21 cellular contexts compared by ENCODE assay signal in the genomic region with DNA sequence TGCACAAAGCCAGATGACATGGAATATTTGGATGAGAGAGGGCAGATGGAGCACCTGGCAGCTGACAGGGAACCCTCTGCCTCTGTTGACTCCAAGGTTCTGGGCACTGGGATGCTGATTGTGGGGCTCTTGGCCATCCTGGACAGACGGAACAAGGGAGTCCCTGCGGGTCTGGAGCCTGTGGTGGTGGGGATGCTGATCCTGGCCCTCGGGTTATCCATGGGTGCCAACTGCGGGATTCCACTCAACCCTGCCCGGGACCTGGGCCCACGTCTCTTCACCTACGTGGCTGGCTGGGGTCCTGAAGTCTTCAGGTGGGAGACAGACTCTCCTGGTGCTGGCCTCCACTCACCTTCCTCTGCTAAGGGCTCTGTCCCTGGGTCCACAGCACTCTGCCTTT. TPM values are rescaled to one million over a fixed set of nuclear protein-coding genes. Genes with fewer than 3 reads are reported as not detected.
DNase-seq lines count a peak whose midpoint lies in the region; ATAC-seq and TF ChIP-seq lines count a peak whose summit lies in the region.
"Had no signal": no experiment of that assay in that cellular context is flagged by ENCODE, and none has a peak within 500 bp of the region (broad histone marks: within the 10 kb centered on the region; RNA-seq: fewer than 3 reads in every experiment).

No MANE protein-coding gene starts in this region.

- peaks cover 19 to 32% of the 10 kb centered on the region in 2 experiments; a peak in 3 of 4 replicates for H3K79me1 ChIP-seq in IMR-90 (ENCODE audit: low read depth in 1 of 2, low read length in 2 of 2)
- peaks cover 6% of the 10 kb centered on the region for H3K79me1 ChIP-seq in neuronal stem cell (ENCODE audit: low read depth, low read length)

- peak; percentile 53 for DNase-seq in activated CD4-positive, alpha-beta T cell treated with anti-CD3 and anti-CD28 coated beads, Interleukin-2, amount 10 ng/mL, durations not matched to agents 24 days and 14 days
- DNase-seq in activated CD4-positive, alpha-beta T cell treated with anti-CD3 and anti-CD28 coated beads, Interleukin-2, amount 50 U/mL, for 1 hour: no peak
- DNase-seq in IMR-90: no peak
- no peak for DNase-seq in glutamatergic neuron
- DNase-seq in neuronal stem cell (ENCODE audit: low spot score): no peak
- no peak for DNase-seq in immature natural killer cell
- no peak for DNase-seq in NCI-H526 treated with DMSO at 0.1 percent for 48 hours (lab: John Stamatoyannopoulos, UW)
- DNase-seq in ascending aorta (ENCODE audit: low spot score in 2 of 2): no peak
- DNase-seq: AML-193, Caco-2, DMS153, DMS79, GDM1, GOT3, HFFc6 had no signal

- no peaks in the 10 kb centered on the region for H3K9me3 ChIP-seq in IMR-90 (ENCODE audit: control insufficient read depth, insufficient read depth, low read length)
- no peaks in the 10 kb centered on the region for H3K9me3 ChIP-seq in neuronal stem cell (replicated peaks in 1 of 2; ENCODE audit: control insufficient read depth in 2 of 2, insufficient read depth in 1 of 2, low read depth in 1 of 2, low read length in 2 of 2)
- H3K9me3 ChIP-seq in ascending aorta: no peaks in the 10 kb centered on the region
- H3K9me3 ChIP-seq: A549, Caco-2 had no signal

- H4K20me1 ChIP-seq in IMR-90 (ENCODE audit: insufficient read depth, low read length): peaks cover 5% of the 10 kb centered on the region; the same call in 1 of the 2 replicates

- no peak for ATAC-seq in IMR-90 (ENCODE audit: low read depth)
- ATAC-seq: A549, HCT116 had no signal

- H4K91ac ChIP-seq in IMR-90 (ENCODE audit: insufficient read depth, low read depth, low read length) (no peak overlapping the region), neuronal stem cell (ENCODE audit: low read depth, low read length, poor library complexity) (no peak overlapping the region)

- H4K5ac ChIP-seq in IMR-90 (ENCODE audit: low read depth, low read length): no peak overlapping the region

- no peak overlapping the region for H3K27ac Mint-ChIP-seq in activated CD4-positive, alpha-beta T cell treated with anti-CD3 and anti-CD28 coated beads, Interleukin-2, amount 10 ng/mL, durations not matched to agents 24 days and 14 days
- no peak overlapping the region for H3K27ac Mint-ChIP-seq in glutamatergic neuron (ENCODE audit: unreplicated experiment)
- H3K27ac Mint-ChIP-seq in immature natural killer cell: no peak overlapping the region
- H3K27ac Mint-ChIP-seq: HFFc6 had no signal

- intact Hi-C loops in activated CD4-positive, alpha-beta T cell treated with anti-CD3 and anti-CD28 coated beads, Interleukin-2, amount 10 ng/mL, durations not matched to agents 24 days and 14 days (cut with micrococcal nuclease): no loop called here
- intact Hi-C loops in IMR-90 (cut with micrococcal nuclease): no loop called here
- intact Hi-C loops in ascending aorta (cut with DNase I): no loop called here

- no peak for TF ChIP-seq POLR2A in IMR-90 (IDR thresholded peaks at IDR 0.05; ENCODE audit: low read depth, low read length)

- H4K8ac ChIP-seq in IMR-90 (ENCODE audit: low read depth in 2 of 2, low read length in 2 of 2): no peak overlapping the region
- no peak overlapping the region for H4K8ac ChIP-seq in neuronal stem cell (ENCODE audit: low read depth, low read length)

- H2AFZ ChIP-seq in IMR-90 (replicated peaks; ENCODE audit: low read length, poor library complexity): no peak overlapping the region
- H2AFZ ChIP-seq in neuronal stem cell (ENCODE audit: low read length): no peak overlapping the region

- H2AK5ac ChIP-seq in IMR-90 (ENCODE audit: low read depth, low read length) (no peak overlapping the region), neuronal stem cell (ENCODE audit: low read depth, low read length) (no peak overlapping the region)

- peaks cover 23% of the 10 kb centered on the region for H3K4me1 Mint-ChIP-seq in activated CD4-positive, alpha-beta T cell treated with anti-CD3 and anti-CD28 coated beads, Interleukin-2, amount 10 ng/mL, durations not matched to agents 24 days and 14 days
- H3K4me1 Mint-ChIP-seq in glutamatergic neuron (ENCODE audit: low read depth, unreplicated experiment): peaks cover 13% of the 10 kb centered on the region
- H3K4me1 Mint-ChIP-seq in immature natural killer cell: peaks cover 33 to 35% of the 10 kb centered on the region in 2 donors

- H3K14ac ChIP-seq in IMR-90 (replicated peaks; ENCODE audit: low read depth, low read length): no peak overlapping the region
- H3K14ac ChIP-seq in neuronal stem cell (ENCODE audit: low read length): no peak overlapping the region

- TF ChIP-seq CTCF in IMR-90 (conservative IDR thresholded peaks at IDR 0.05; ENCODE audit: low read depth, low read length) (no peak), glutamatergic neuron (IDR thresholded peaks at IDR 0.05; ENCODE audit: partially characterized antibody, unreplicated experiment) (no peak), ascending aorta (IDR thresholded peaks at IDR 0.05) (no peak)

- H3K4ac ChIP-seq in IMR-90 (ENCODE audit: low read depth, low read length) (no peak overlapping the region), neuronal stem cell (ENCODE audit: low read length) (no peak overlapping the region)

- peaks cover 23% of the 10 kb centered on the region for H3K9me1 ChIP-seq in IMR-90 (ENCODE audit: insufficient read depth, low read length)

- no CpG with 5 or more reads among the region's 7 CpGs for WGBS in IMR-90 (ENCODE audit: extremely low coverage in 2 of 2, insufficient read length in 1 of 2), 2 experiments
- WGBS in neuronal stem cell (ENCODE audit: extremely low coverage in 2 of 2, insufficient read length in 2 of 2, insufficient replicate concordance in 1 of 2), 2 donors: no CpG with 5 or more reads among the region's 7 CpGs

- H3K4me3 ChIP-seq in IMR-90 (ENCODE audit: insufficient read depth, low read depth, low read length) (no peak overlapping the region), neuronal stem cell (ENCODE audit: low read length in 2 of 2) (no peak overlapping the region), ascending aorta (no peak overlapping the region)
- H3K4me3 ChIP-seq: A549 had no signal

- in situ Hi-C loops in IMR-90 (cut with MboI; ENCODE audit: low sequenced_read_pairs): no loop called here

- peak overlapping the region; percentile 28 for H2AK9ac ChIP-seq in IMR-90 (replicated peaks; ENCODE audit: low read depth, low read length, poor library complexity)

- TF ChIP-seq RAD21 in IMR-90 (IDR thresholded peaks at IDR 0.05; ENCODE audit: low read length): no peak

- H3K36me3 ChIP-seq in IMR-90 (ENCODE audit: control insufficient read depth, insufficient read depth, low read length): no peaks in the 10 kb centered on the region
- H3K36me3 ChIP-seq in neuronal stem cell (replicated peaks in 1 of 2; ENCODE audit: control insufficient read depth in 2 of 2, insufficient read depth in 2 of 2, low read length in 2 of 2): peaks cover 0 to 8% of the 10 kb centered on the region in 2 donors
- no peaks in the 10 kb centered on the region for H3K36me3 ChIP-seq in ascending aorta
- H3K36me3 ChIP-seq: BLaER1 had no signal

- no peak overlapping the region for H3K27ac ChIP-seq in IMR-90 (ENCODE audit: insufficient read depth, low read length)
- no peak overlapping the region for H3K27ac ChIP-seq in neuronal stem cell (replicated peaks; ENCODE audit: low read length)
- H3K27ac ChIP-seq in ascending aorta: no peak overlapping the region
- H3K27ac ChIP-seq: 22Rv1 had no signal

- no peak overlapping the region for H3K56ac ChIP-seq in IMR-90 (ENCODE audit: extremely low read depth, insufficient read depth, low read length)

- H2BK12ac ChIP-seq in neuronal stem cell (ENCODE audit: low read length): no peak overlapping the region

- H3K4me1 ChIP-seq in IMR-90 (ENCODE audit: control insufficient read depth, insufficient read depth, low read length): peaks cover 17% of the 10 kb centered on the region
- H3K4me1 ChIP-seq in neuronal stem cell (ENCODE audit: control insufficient read depth in 2 of 2, insufficient read depth in 1 of 2, low read depth in 1 of 2, low read length in 2 of 2): peaks cover 7 to 18% of the 10 kb centered on the region in 2 donors
- H3K4me1 ChIP-seq in ascending aorta: peaks cover 12 to 15% of the 10 kb centered on the region in 2 donors

- no TSS peak for BruUV-seq in IMR-90 (replicated peaks; lab: Mats Ljungman, UMichigan)

- H2BK120ac ChIP-seq in IMR-90 (ENCODE audit: low read depth, low read length) (no peak overlapping the region), neuronal stem cell (ENCODE audit: low read depth, low read length) (peak overlapping the region; percentile 82)

- CTCF ChIA-PET in IMR-90 (lab: Yijun Ruan, JAX): interaction anchor here (1.0 kb wide), 1 partner anchor 11 kb away, joined by 6 read pairs; no protein-coding TSS in a partner anchor

- no peaks in the 10 kb centered on the region for H3K36me3 Mint-ChIP-seq in activated CD4-positive, alpha-beta T cell treated with anti-CD3 and anti-CD28 coated beads, Interleukin-2, amount 10 ng/mL, durations not matched to agents 24 days and 14 days (ENCODE audit: low read depth)
- H3K36me3 Mint-ChIP-seq in glutamatergic neuron (ENCODE audit: unreplicated experiment): no peaks in the 10 kb centered on the region
- H3K36me3 Mint-ChIP-seq in immature natural killer cell: no peaks in the 10 kb centered on the region

- peaks cover 17% of the 10 kb centered on the region; the same call in 1 of the 2 replicates for H3K27me3 ChIP-seq in IMR-90 (ENCODE audit: control insufficient read depth, insufficient read depth, low read length)
- peaks cover 0 to 19% (median 0%) of the 10 kb centered on the region in 3 experiments for H3K27me3 ChIP-seq in neuronal stem cell (ENCODE audit: control insufficient read depth in 3 of 3, insufficient read depth in 3 of 3, low read depth in 1 of 3, low read length in 3 of 3)
- no peaks in the 10 kb centered on the region for H3K27me3 ChIP-seq in ascending aorta
- H3K27me3 ChIP-seq: BLaER1 had no signal

- no peak overlapping the region for H2BK20ac ChIP-seq in IMR-90 (ENCODE audit: low read depth, low read length)

- no peak overlapping the region for H3K9ac ChIP-seq in IMR-90 (ENCODE audit: low read depth, low read length)
- H3K9ac ChIP-seq in neuronal stem cell (ENCODE audit: low read depth, low read length, poor library complexity): peak overlapping the region; percentile 15

- H2BK5ac ChIP-seq in IMR-90 (ENCODE audit: low read depth, low read length, poor library complexity, severe bottlenecking) (no peak overlapping the region), neuronal stem cell (ENCODE audit: low read length) (no peak overlapping the region)

- dilution Hi-C loops in IMR-90 (cut with HindIII; ENCODE audit: low sequenced_read_pairs, unreplicated experiment): no loop called here

- H3K9me3 Mint-ChIP-seq in activated CD4-positive, alpha-beta T cell treated with anti-CD3 and anti-CD28 coated beads, Interleukin-2, amount 10 ng/mL, durations not matched to agents 24 days and 14 days: no peaks in the 10 kb centered on the region
- H3K9me3 Mint-ChIP-seq in glutamatergic neuron (ENCODE audit: unreplicated experiment): peaks cover 4% of the 10 kb centered on the region
- H3K9me3 Mint-ChIP-seq in immature natural killer cell: peaks cover 0 to 1% (median 0%) of the 10 kb centered on the region in 6 donors
- H3K9me3 Mint-ChIP-seq: HFFc6 had no signal

- H3K18ac ChIP-seq in IMR-90 (ENCODE audit: low read depth, low read length): no peak overlapping the region
- no peak overlapping the region for H3K18ac ChIP-seq in neuronal stem cell (ENCODE audit: low read length)

- peaks cover 21% of the 10 kb centered on the region for H3K27me3 Mint-ChIP-seq in activated CD4-positive, alpha-beta T cell treated with anti-CD3 and anti-CD28 coated beads, Interleukin-2, amount 10 ng/mL, durations not matched to agents 24 days and 14 days
- H3K27me3 Mint-ChIP-seq in glutamatergic neuron (ENCODE audit: unreplicated experiment): peaks cover 10% of the 10 kb centered on the region
- peaks cover 5 to 7% (median 7%) of the 10 kb centered on the region in 3 donors for H3K27me3 Mint-ChIP-seq in immature natural killer cell (ENCODE audit: low read depth in 3 of 3)

- H2BK15ac ChIP-seq in IMR-90 (ENCODE audit: low read depth, low read length): no peak overlapping the region
- peak overlapping the region; percentile 44 for H2BK15ac ChIP-seq in neuronal stem cell (ENCODE audit: low read length)

- H3K23ac ChIP-seq in IMR-90 (ENCODE audit: low read depth, low read length): no peak overlapping the region
- peak overlapping the region; percentile 57 for H3K23ac ChIP-seq in neuronal stem cell (ENCODE audit: low read depth, low read length, poor library complexity)

- H3K4me2 ChIP-seq in IMR-90 (ENCODE audit: low read depth, low read length) (no peak overlapping the region), neuronal stem cell (ENCODE audit: insufficient read depth, low read length, poor library complexity, severe bottlenecking) (no peak overlapping the region)
- H3K4me2 ChIP-seq: A549 had no signal

- no peak overlapping the region for H3K4me3 Mint-ChIP-seq in activated CD4-positive, alpha-beta T cell treated with anti-CD3 and anti-CD28 coated beads, Interleukin-2, amount 10 ng/mL, durations not matched to agents 24 days and 14 days
- H3K4me3 Mint-ChIP-seq in glutamatergic neuron (ENCODE audit: unreplicated experiment) (peak overlapping the region; percentile 52), immature natural killer cell (peak overlapping the region in 2 of 5 donors; percentile 10 to 44)

- POLR2A ChIA-PET in IMR-90 (lab: Charles Lee; ENCODE audit: unreplicated experiment): no interaction called here

RNA-seq across cellular contexts. Expression of a gene that starts 1.8 kb away (rescaled TPM):
- 49.4 and 49.6 TPM in 2 replicates for total RNA-seq in activated CD4-positive, alpha-beta T cell treated with anti-CD3 and anti-CD28 coated beads, Interleukin-2, amount 10 ng/mL, durations not matched to agents 24 days and 14 days
- total RNA-seq in IMR-90 (2012; rRNA removed) (91.0 and 91.9 TPM in 2 replicates), glutamatergic neuron (ENCODE audit: unreplicated experiment) (68.7 TPM), ascending aorta (173 TPM)
- polyA plus RNA-seq in IMR-90 (2012; rRNA removed) (79.4 and 86.1 TPM in 2 replicates), immature natural killer cell (10 to 100 TPM in 2 of 3 donors, 1 to 10 TPM in 1; 8.5 to 27.4 (median 16.5) TPM)
- polyA plus RNA-seq in IMR-90 (2012; cell fraction: cytosol; rRNA removed): 44.9 and 89.2 TPM in 2 replicates
- 90.5 and 239 TPM in 2 replicates for polyA plus RNA-seq in IMR-90 (2012; cell fraction: nucleus; rRNA removed; ENCODE audit: low replicate concordance)
- polyA plus RNA-seq in neuronal stem cell (2013, experiment 1 of 2): 23.7 TPM
- polyA plus RNA-seq in neuronal stem cell (2013, experiment 2 of 2): 22.1 TPM

RNA-seq across cellular contexts. Expression of a gene that starts 2.6 kb away (rescaled TPM):
- total RNA-seq in activated CD4-positive, alpha-beta T cell treated with anti-CD3 and anti-CD28 coated beads, Interleukin-2, amount 10 ng/mL, durations not matched to agents 24 days and 14 days: not detected in 2 replicates
- total RNA-seq in IMR-90 (2012; rRNA removed) (not detected in 2 replicates), glutamatergic neuron (ENCODE audit: unreplicated experiment) (not detected), ascending aorta (not detected)
- polyA plus RNA-seq in IMR-90 (2012; rRNA removed) (not detected in 2 replicates), immature natural killer cell (under 1 TPM in 1 of 3 donors, not detected in 2; 0.24 TPM)
- not detected in 2 replicates for polyA plus RNA-seq in IMR-90 (2012; cell fraction: cytosol; rRNA removed)
- polyA plus RNA-seq in IMR-90 (2012; cell fraction: nucleus; rRNA removed; ENCODE audit: low replicate concordance): not detected in 2 replicates
- polyA plus RNA-seq in neuronal stem cell (2013, experiment 1 of 2): not detected
- not detected for polyA plus RNA-seq in neuronal stem cell (2013, experiment 2 of 2)
- total RNA-seq: Daoy, H7, HFFc6 had no signal
- polyA plus RNA-seq: A549 had no signal

RNA-seq across cellular contexts. Expression of a gene that starts 51.1 kb away (rescaled TPM):
- total RNA-seq in activated CD4-positive, alpha-beta T cell treated with anti-CD3 and anti-CD28 coated beads, Interleukin-2, amount 10 ng/mL, durations not matched to agents 24 days and 14 days: 114 and 118 TPM in 2 replicates
- total RNA-seq in IMR-90 (2012; rRNA removed) (140 and 146 TPM in 2 replicates), glutamatergic neuron (ENCODE audit: unreplicated experiment) (79.1 TPM), ascending aorta (270 TPM)
- polyA plus RNA-seq in IMR-90 (2012; rRNA removed) (117 TPM in 2 replicates), immature natural killer cell (100 to 1,000 TPM; 119 to 207 (median 139) TPM)
- polyA plus RNA-seq in IMR-90 (2012; cell fraction: cytosol; rRNA removed): 57.8 and 129 TPM in 2 replicates
- 51.3 and 98.5 TPM in 2 replicates for polyA plus RNA-seq in IMR-90 (2012; cell fraction: nucleus; rRNA removed; ENCODE audit: low replicate concordance)
- 56.1 TPM for polyA plus RNA-seq in neuronal stem cell (2013, experiment 1 of 2)
- polyA plus RNA-seq in neuronal stem cell (2013, experiment 2 of 2): 53.9 TPM
